ENCODE assay signal across 11 cellular contexts in genomic region chr1:45246760-45247159, GRCh38. TPM values are rescaled to one million over a fixed set of nuclear protein-coding genes. Genes with fewer than 3 reads are reported as not detected.
DNase-seq lines count a peak whose midpoint lies in the region; ATAC-seq, FAIRE-seq and TF ChIP-seq lines count a peak whose summit lies in the region.
"Had no signal": no experiment of that assay in that cellular context is flagged by ENCODE, and none has a peak within 500 bp of the region (broad histone marks: within the 10 kb centered on the region; RNA-seq: fewer than 3 reads in every experiment).

No MANE protein-coding gene starts in this region.

- peak; percentile 93 to 95 for ATAC-seq in activated naive CD4-positive, alpha-beta T cell treated with anti-CD3 and anti-CD28 coated beads, Interleukin-2, amount 50 U/mL, for 72 hours
- ATAC-seq: activated CD8-positive, alpha-beta memory T cell treated with anti-CD3 and anti-CD28 coated beads, Interleukin-2, amount 10 ng/mL, durations not matched to agents 7 days and 5 days had no signal

- peak; percentile 61 for FAIRE-seq in H54 (lab: Jason Lieb, UNC)

- DNase-seq in AG04450 (ENCODE audit: low read depth, low spot score) (peak; percentile 43), H54 (ENCODE audit: insufficient read length, low spot score) (no peak), hepatocyte (ENCODE audit: low spot score) (peak; percentile 43), midbrain (lab: John Stamatoyannopoulos, UW) (no peak), GF-D8 (lab: John Stamatoyannopoulos, UW) (no peak), HUDEP-2 (lab: John Stamatoyannopoulos, UW; ENCODE audit: unreplicated experiment in 76 of 76) (no peak), islet precursor cell (no peak)
- DNase-seq in activated naive CD4-positive, alpha-beta T cell treated with anti-CD3 and anti-CD28 coated beads, Interleukin-2, amount 50 U/mL, for 72 hours (ENCODE audit: low spot score in 2 of 2): no peak
- DNase-seq: activated CD8-positive, alpha-beta memory T cell treated with anti-CD3 and anti-CD28 coated beads, Interleukin-2, amount 10 ng/mL, durations not matched to agents 7 days and 5 days; DND-41; naive B cell had no signal

- H3K36me3 ChIP-seq in hepatocyte (replicated peaks; ENCODE audit: insufficient read depth, low read depth): no peaks in the 10 kb centered on the region

- peaks cover 20 to 35% of the 10 kb centered on the region in 2 donors for H3K9me3 Mint-ChIP-seq in activated naive CD4-positive, alpha-beta T cell treated with anti-CD3 and anti-CD28 coated beads, Interleukin-2, amount 50 U/mL, for 72 hours

- TF ChIP-seq POLR2A in H54 (IDR thresholded peaks at IDR 0.05; ENCODE audit: low read depth, low read length): no peak

- H3K4me3 ChIP-seq in AG04450 (ENCODE audit: low read depth, low read length): no peak overlapping the region
- no peak overlapping the region for H3K4me3 ChIP-seq in hepatocyte

- H3K36me3 Mint-ChIP-seq in activated naive CD4-positive, alpha-beta T cell treated with anti-CD3 and anti-CD28 coated beads, Interleukin-2, amount 50 U/mL, for 72 hours: peaks cover 5 to 33% of the 10 kb centered on the region in 2 donors

- H3K27ac ChIP-seq in AG04450 (ENCODE audit: low read depth, low read length): peak overlapping the region; percentile 52
- H3K27ac ChIP-seq in hepatocyte: peak overlapping the region; percentile 84

- no peak overlapping the region for H3K4me2 ChIP-seq in hepatocyte

- H3K27me3 ChIP-seq in AG04450 (ENCODE audit: control insufficient read depth, insufficient read depth, low read length): no peaks in the 10 kb centered on the region
- H3K27me3 ChIP-seq in hepatocyte: no peaks in the 10 kb centered on the region

- POLR2A ChIA-PET in AG04450 (lab: Yijun Ruan, JAX): no interaction called here

- H3K27ac Mint-ChIP-seq in activated naive CD4-positive, alpha-beta T cell treated with anti-CD3 and anti-CD28 coated beads, Interleukin-2, amount 50 U/mL, for 72 hours: peak overlapping the region; percentile 92 to 93
- H3K27ac Mint-ChIP-seq: activated CD8-positive, alpha-beta memory T cell treated with anti-CD3 and anti-CD28 coated beads, Interleukin-2, amount 10 ng/mL, durations not matched to agents 7 days and 5 days had no signal

- no peak for TF ChIP-seq CTCF in AG04450 (IDR thresholded peaks at IDR 0.05; ENCODE audit: low read depth, low read length)
- TF ChIP-seq CTCF in hepatocyte (IDR thresholded peaks at IDR 0.05; ENCODE audit: poor library complexity): no peak

- H4K20me1 ChIP-seq in hepatocyte (ENCODE audit: insufficient read depth, poor library complexity, severe bottlenecking): no peaks in the 10 kb centered on the region

- 42% methylated on average over 2 of the region's 2 CpGs for WGBS in hepatocyte (ENCODE audit: low lambda C conversion rate, missing lambda C conversion rate)

- no peak overlapping the region for H2AFZ ChIP-seq in hepatocyte

- H3K9me3 ChIP-seq in AG04450 (ENCODE audit: control insufficient read depth, insufficient read depth, low read length) (peaks cover 3% of the 10 kb centered on the region), hepatocyte (ENCODE audit: low read depth) (no peaks in the 10 kb centered on the region)

- no peaks in the 10 kb centered on the region for H3K9me2 ChIP-seq in hepatocyte (replicated peaks; ENCODE audit: insufficient read depth)

- no peaks in the 10 kb centered on the region for H3K79me2 ChIP-seq in hepatocyte

- H3K4me1 ChIP-seq in hepatocyte (ENCODE audit: insufficient read depth): no peaks in the 10 kb centered on the region

- CTCF ChIA-PET in AG04450 (lab: Charles Lee): interaction anchor here (1.0 to 1.6 kb wide), 2 partner anchors 15 to 56 kb away, joined by 3 to 4 read pairs; no protein-coding TSS in a partner anchor

RNA-seq across cellular contexts. Expression of gene ZSWIM5, which starts 40.4 kb away (rescaled TPM):
- polyA plus RNA-seq in AG04450 (2011; rRNA removed) (0.06 and 0.09 TPM in 2 replicates), hepatocyte (2.0 and 2.9 TPM in 2 replicates)
- 0.13 and 0.32 TPM in 2 replicates for polyA minus RNA-seq in AG04450 (2011; rRNA and poly(A)+ RNA removed)
- 1 to 10 TPM in 1 of 2 donors, under 1 TPM in 1; 0.05 to 2.9 TPM for total RNA-seq in activated naive CD4-positive, alpha-beta T cell treated with anti-CD3 and anti-CD28 coated beads, Interleukin-2, amount 50 U/mL, for 72 hours
- 4.0 and 4.1 TPM in 2 replicates for total RNA-seq in hepatocyte

Comparison
In these comparisons a context has a peak if more than half of its experiments do, and no peak if none do; other contexts are left out.
1. DNase-seq: peak in AG04450 (single experiment) and hepatocyte (single experiment); none in H54 (single experiment), activated naive CD4-positive, alpha-beta T cell treated with anti-CD3 and anti-CD28 coated beads, Interleukin-2, amount 50 U/mL, for 72 hours (0 of 2), midbrain (single experiment), GF-D8 (single experiment), HUDEP-2 (0 of 76) and islet precursor cell (single experiment).